8 cellular contexts compared by ENCODE assay signal in genomic region chr19:5686326-5686646, GRCh38. TPM values are rescaled to one million over a fixed set of nuclear protein-coding genes. Genes with fewer than 3 reads are reported as not detected.
A peak's percentile ranks its signal among the peaks of the same experiment; 100 is the strongest.
DNase-seq lines count a peak whose midpoint lies in the region; ATAC-seq and TF ChIP-seq lines count a peak whose summit lies in the region.

No MANE protein-coding gene starts in this region.

- peaks cover 16% of the 10 kb centered on the region for H3K4me1 Mint-ChIP-seq in activated CD8-positive, alpha-beta T cell treated with anti-CD3 and anti-CD28 coated beads for 36 hours (ENCODE audit: low read depth)
- peaks cover 54% of the 10 kb centered on the region for H3K4me1 Mint-ChIP-seq in stimulated activated naive CD8-positive, alpha-beta T cell treated with anti-CD3 and anti-CD28 coated beads, Interleukin-15, amount 100 ng/mL, for 72 hours

- H3K27ac ChIP-seq in HEK293 (ENCODE audit: extremely low read depth, low read depth, low read length): no peak overlapping the region

- POLR2A ChIA-PET in HEK293 (lab: Yijun Ruan, JAX): interaction anchor here (0.5 to 1.9 kb wide), 8 partner anchors 10 to 64 kb away, joined by 3 to 16 read pairs (median 4); partner anchors contain the start of genes CATSPERD, LONP1, SAFB and SAFB2
- POLR2A ChIA-PET in activated CD8-positive, alpha-beta T cell treated with anti-CD3 and anti-CD28 coated beads for 36 hours (lab: Charles Lee): interaction anchor here (0.7 to 20.6 kb wide), 6 partner anchors 9 to 217 kb away, joined by 3 to 516 read pairs (median 7); partner anchors contain the start of genes CATSPERD, LONP1, NDUFA11 and SAFB

- H3K4me1 ChIP-seq in HEK293 (ENCODE audit: control insufficient read depth, insufficient read depth, low read length) (no peaks in the 10 kb centered on the region), iPS-15b (ENCODE audit: control insufficient read depth, insufficient read depth, low read length) (no peaks in the 10 kb centered on the region)

- H3K4me3 Mint-ChIP-seq in activated CD8-positive, alpha-beta T cell treated with anti-CD3 and anti-CD28 coated beads for 36 hours: peak overlapping the region; percentile 75
- peak overlapping the region; percentile 90 to 92 for H3K4me3 Mint-ChIP-seq in stimulated activated naive CD8-positive, alpha-beta T cell treated with anti-CD3 and anti-CD28 coated beads, Interleukin-15, amount 100 ng/mL, for 72 hours

- H3K9ac ChIP-seq in iPS-15b (ENCODE audit: low read depth, low read length): no peak overlapping the region

- peaks cover 0 to 11% of the 10 kb centered on the region in 2 experiments; a peak in 2 of 3 replicates for H3K36me3 ChIP-seq in HEK293 (ENCODE audit: control insufficient read depth in 2 of 2, insufficient read depth in 1 of 2, low read length in 2 of 2)
- H3K36me3 ChIP-seq in iPS-15b (ENCODE audit: control insufficient read depth, insufficient read depth, low read length): peaks cover 8% of the 10 kb centered on the region

- TF ChIP-seq CTCF in HEK293 (tag by site-specific recombination; IDR thresholded peaks at IDR 0.05): no peak
- no peak for TF ChIP-seq CTCF in activated CD8-positive, alpha-beta T cell treated with anti-CD3 and anti-CD28 coated beads for 36 hours (IDR thresholded peaks at IDR 0.05)

- H3K27me3 ChIP-seq in iPS-15b (ENCODE audit: control insufficient read depth, insufficient read depth, low read length): peaks cover 2% of the 10 kb centered on the region

- H3K27ac Mint-ChIP-seq in activated CD8-positive, alpha-beta T cell treated with anti-CD3 and anti-CD28 coated beads for 36 hours: peak overlapping the region; percentile 90
- peak overlapping the region; percentile 91 to 92 for H3K27ac Mint-ChIP-seq in stimulated activated naive CD8-positive, alpha-beta T cell treated with anti-CD3 and anti-CD28 coated beads, Interleukin-15, amount 100 ng/mL, for 72 hours

- H3K36me3 Mint-ChIP-seq in activated CD8-positive, alpha-beta T cell treated with anti-CD3 and anti-CD28 coated beads for 36 hours (ENCODE audit: low read depth): peaks cover 13% of the 10 kb centered on the region

- ATAC-seq in activated CD8-positive, alpha-beta T cell treated with anti-CD3 and anti-CD28 coated beads for 36 hours: no peak
- ATAC-seq in stimulated activated naive CD8-positive, alpha-beta T cell treated with anti-CD3 and anti-CD28 coated beads, Interleukin-15, amount 100 ng/mL, for 72 hours: no peak
- ATAC-seq in HG03354 (IDR thresholded peaks at IDR 0.05; ENCODE audit: poor library complexity, severe bottlenecking, unreplicated experiment): no peak

- H3K4me3 ChIP-seq in HEK293 (ENCODE audit: low read depth, low read length) (no peak overlapping the region; the same call in 1 of the 2 replicates), iPS-15b (ENCODE audit: low read depth, low read length) (peak overlapping the region; percentile 56)

- no peak for DNase-seq in activated CD8-positive, alpha-beta T cell treated with anti-CD3 and anti-CD28 coated beads for 36 hours
- DNase-seq in stimulated activated naive CD8-positive, alpha-beta T cell treated with anti-CD3 and anti-CD28 coated beads, Interleukin-15, amount 100 ng/mL, for 72 hours: no peak
- DNase-seq in NCI-H1092 (lab: John Stamatoyannopoulos, UW) (no peak), NCI-H1105 (lab: John Stamatoyannopoulos, UW) (no peak), glomerular visceral epithelial cell (ENCODE audit: extremely low spot score) (no peak)

- H3K9me3 ChIP-seq in HEK293 (ENCODE audit: control insufficient read depth, insufficient read depth, low read depth, low read length): no peaks in the 10 kb centered on the region
- no peaks in the 10 kb centered on the region for H3K9me3 ChIP-seq in iPS-15b (ENCODE audit: control insufficient read depth, insufficient read depth, low read length)

- intact Hi-C loops in activated CD8-positive, alpha-beta T cell treated with anti-CD3 and anti-CD28 coated beads for 36 hours (cut with micrococcal nuclease): no loop called here

- CTCF ChIA-PET in HEK293 (lab: Yijun Ruan, JAX): interaction anchor here (0.7 to 2.2 kb wide), 10 partner anchors 9 to 831 kb away, joined by 3 to 9 read pairs (median 4); no protein-coding TSS in a partner anchor
- CTCF ChIA-PET in activated CD8-positive, alpha-beta T cell treated with anti-CD3 and anti-CD28 coated beads for 36 hours (lab: Charles Lee): interaction anchor here (0.8 to 5.0 kb wide), 10 partner anchors 28 to 139 kb away, joined by 3 to 32 read pairs (median 5); partner anchors contain the start of genes CATSPERD, LONP1, SAFB and SAFB2

- H3K27me3 Mint-ChIP-seq in activated CD8-positive, alpha-beta T cell treated with anti-CD3 and anti-CD28 coated beads for 36 hours: no peaks in the 10 kb centered on the region
- no peaks in the 10 kb centered on the region for H3K27me3 Mint-ChIP-seq in stimulated activated naive CD8-positive, alpha-beta T cell treated with anti-CD3 and anti-CD28 coated beads, Interleukin-15, amount 100 ng/mL, for 72 hours

- H3K9me3 Mint-ChIP-seq in activated CD8-positive, alpha-beta T cell treated with anti-CD3 and anti-CD28 coated beads for 36 hours: no peaks in the 10 kb centered on the region
- H3K9me3 Mint-ChIP-seq in stimulated activated naive CD8-positive, alpha-beta T cell treated with anti-CD3 and anti-CD28 coated beads, Interleukin-15, amount 100 ng/mL, for 72 hours: no peaks in the 10 kb centered on the region

TF ChIP-seq in HEK293, 187 proteins besides CTCF, POLR2A, EP300 and RAD21:
- TF ChIP-seq TRIM28 (IDR thresholded peaks at IDR 0.05; ENCODE audit: borderline replicate concordance, low read length) (no peak), ZNF394 (tag by site-specific recombination; IDR thresholded peaks at IDR 0.05; ENCODE audit: borderline replicate concordance) (no peak), ZNF600 (tag by site-specific recombination; IDR thresholded peaks at IDR 0.05) (no peak), ZNF664 (tag by site-specific recombination; IDR thresholded peaks at IDR 0.05) (no peak), ZNF610 (tag by site-specific recombination; IDR thresholded peaks at IDR 0.05; ENCODE audit: borderline replicate concordance) (no peak), KLF1 (tag by site-specific recombination; IDR thresholded peaks at IDR 0.05) (peak; percentile 88), ZNF416 (tag by site-specific recombination; IDR thresholded peaks at IDR 0.05) (no peak), ZNF777 (tag by site-specific recombination; IDR thresholded peaks at IDR 0.05; ENCODE audit: borderline replicate concordance) (no peak), ZFHX2 (tag by site-specific recombination; conservative IDR thresholded peaks at IDR 0.05) (no peak), ZNF654 (tag by site-specific recombination; IDR thresholded peaks at IDR 0.05; ENCODE audit: low read depth) (no peak), SCRT1 (tag by site-specific recombination; IDR thresholded peaks at IDR 0.05; ENCODE audit: borderline replicate concordance) (peak; percentile 93), HOXD13 (CRISPR knock-in tag; IDR thresholded peaks at IDR 0.05; ENCODE audit: borderline replicate concordance) (no peak), SCRT2 (tag by site-specific recombination; IDR thresholded peaks at IDR 0.05) (peak; percentile 99), ZNF558 (tag by site-specific recombination; IDR thresholded peaks at IDR 0.05) (no peak)

RNA-seq across cellular contexts. Expression of gene RPL36, which starts 3.8 kb away (rescaled TPM):
- total RNA-seq in activated CD8-positive, alpha-beta T cell treated with anti-CD3 and anti-CD28 coated beads for 36 hours: 1,000 to 10,000 TPM; 1,711 to 1,715 TPM

RNA-seq across cellular contexts. Expression of gene HSD11B1L, which starts 5.5 kb away (rescaled TPM):
- 1 to 10 TPM; 2.7 to 3.5 TPM for total RNA-seq in activated CD8-positive, alpha-beta T cell treated with anti-CD3 and anti-CD28 coated beads for 36 hours

RNA-seq across cellular contexts. Expression of gene MICOS13, which starts 6.0 kb away (rescaled TPM):
- 10 to 100 TPM; 49.4 TPM for total RNA-seq in activated CD8-positive, alpha-beta T cell treated with anti-CD3 and anti-CD28 coated beads for 36 hours

RNA-seq across cellular contexts. Expression of gene LONP1, which starts 33.7 kb away (rescaled TPM):
- 100 to 1,000 TPM; 324 to 342 TPM for total RNA-seq in activated CD8-positive, alpha-beta T cell treated with anti-CD3 and anti-CD28 coated beads for 36 hours

RNA-seq across cellular contexts. Expression of gene CATSPERD, which starts 34.2 kb away (rescaled TPM):
- not detected for total RNA-seq in activated CD8-positive, alpha-beta T cell treated with anti-CD3 and anti-CD28 coated beads for 36 hours
